ENCODE assay signal across 8 cellular contexts in the genomic region with DNA sequence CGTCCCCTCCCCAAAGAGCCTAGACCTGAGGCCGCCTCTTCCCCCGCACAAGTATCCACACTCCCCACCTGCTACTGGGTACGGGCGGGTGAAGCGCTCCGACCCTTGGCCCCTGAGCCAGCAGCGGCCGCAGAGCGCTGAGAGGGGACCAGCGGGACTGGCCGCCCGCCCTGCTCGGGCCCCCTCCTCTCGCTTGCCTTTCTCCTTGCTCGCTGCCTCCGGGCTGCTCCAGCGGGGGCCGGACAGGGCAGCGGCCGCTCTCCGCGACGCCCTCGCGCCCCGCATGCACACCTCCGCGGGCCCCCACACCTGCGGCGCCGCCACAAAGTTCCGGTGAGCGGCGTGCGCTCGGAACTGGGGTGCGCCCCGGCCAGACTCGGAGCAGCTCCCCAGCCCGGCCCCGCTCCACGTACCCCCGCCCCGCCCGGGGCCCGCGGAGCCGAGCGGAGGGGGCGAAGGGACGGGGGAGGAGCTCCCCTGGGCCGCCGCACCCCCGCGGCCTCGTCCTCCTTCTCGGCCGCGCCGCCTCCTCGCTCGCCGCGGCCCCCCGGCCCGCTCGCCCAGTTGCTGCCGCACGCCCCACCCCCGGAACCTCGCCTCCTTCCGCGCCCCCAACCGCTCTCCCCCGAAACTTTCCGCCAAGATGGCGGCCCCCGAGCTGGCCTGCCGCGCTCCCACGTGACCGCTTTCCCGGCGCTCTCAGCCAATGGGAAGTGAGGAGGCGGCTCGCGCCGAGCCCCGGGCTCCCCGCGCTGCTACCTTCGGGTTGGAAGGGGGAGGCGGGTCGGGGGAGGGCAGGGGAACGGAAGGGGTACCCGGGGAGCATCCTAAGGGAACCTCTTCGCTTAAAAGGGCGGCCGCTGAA. TPM values are rescaled to one million over a fixed set of nuclear protein-coding genes. Genes with fewer than 3 reads are reported as not detected.
DNase-seq lines count a peak whose midpoint lies in the region; ATAC-seq and TF ChIP-seq lines count a peak whose summit lies in the region.

No MANE protein-coding gene starts in this region.

- H3K36me3 Mint-ChIP-seq in CD4-positive, alpha-beta memory T cell, result peaks cover 0 to 26% of the 10 kb centered on the region in 2 donors

- POLR2A ChIA-PET in CD4-positive, alpha-beta memory T cell (lab: Charles Lee; ENCODE audit: partially characterized antibody), result interaction anchor here (0.6 to 0.7 kb wide), 4 partner anchors 8 to 37 kb away, joined by 3 to 4 read pairs (median 3); no protein-coding TSS in a partner anchor

- peak overlapping the region in 1 of 2 experiments; percentile 63 for H2BK12ac ChIP-seq in mesenchymal stem cell (ENCODE audit: low read length in 2 of 2)

- H2BK120ac ChIP-seq in mesenchymal stem cell (ENCODE audit: low read depth, low read length), result peak overlapping the region; percentile 97

- peak overlapping the region; percentile 80 to 89 for H3K4me3 ChIP-seq in CD4-positive, alpha-beta memory T cell (ENCODE audit: low read length in 2 of 2)
- peak overlapping the region; percentile 96 for H3K4me3 ChIP-seq in HL-60 (replicated peaks; ENCODE audit: insufficient read depth, low read length)
- peak overlapping the region; percentile 97 for H3K4me3 ChIP-seq in effector memory CD4-positive, alpha-beta T cell (ENCODE audit: insufficient read depth, low read depth, low read length, poor library complexity, severe bottlenecking)
- H3K4me3 ChIP-seq in mesenchymal stem cell (ENCODE audit: insufficient read depth in 1 of 2, low read depth in 1 of 2, low read length in 2 of 2), result peak overlapping the region; percentile 78 to 94

- under 1% methylated on average over 25 of the region's 100 CpGs for WGBS in mesenchymal stem cell

- CTCF ChIA-PET in CD4-positive, alpha-beta memory T cell (lab: Charles Lee; ENCODE audit: partially characterized antibody), result interaction anchor here (1.6 kb wide), 1 partner anchor 42 kb away, joined by 7 read pairs; no protein-coding TSS in a partner anchor

- peaks cover 0 to 1% (median 0%) of the 10 kb centered on the region in 8 donors for H3K9me3 Mint-ChIP-seq in CD4-positive, alpha-beta memory T cell

- peak overlapping the region; percentile 99 for H4K91ac ChIP-seq in mesenchymal stem cell (ENCODE audit: low read length)

- peak overlapping the region in 1 of 2 experiments; percentile 100 for H3K23ac ChIP-seq in mesenchymal stem cell (ENCODE audit: low read length in 2 of 2)

- peaks cover 2% of the 10 kb centered on the region for H3K36me3 ChIP-seq in CD4-positive, alpha-beta memory T cell (ENCODE audit: insufficient read depth, low read length)
- no peaks in the 10 kb centered on the region for H3K36me3 ChIP-seq in effector memory CD4-positive, alpha-beta T cell (ENCODE audit: control insufficient read depth, insufficient read depth, low read length)
- H3K36me3 ChIP-seq in mesenchymal stem cell (ENCODE audit: control insufficient read depth in 1 of 2, insufficient read depth in 2 of 2, low read depth in 1 of 2, low read length in 2 of 2), result peaks cover 4 to 30% of the 10 kb centered on the region in 2 experiments

- peak overlapping the region; percentile 86 to 99 for H3K18ac ChIP-seq in mesenchymal stem cell (ENCODE audit: low read depth in 1 of 2, low read length in 2 of 2)

- ATAC-seq in GM19467 (IDR thresholded peaks at IDR 0.05; ENCODE audit: unreplicated experiment), result peak; percentile 50

- peaks cover 2 to 8% of the 10 kb centered on the region in 2 donors for H3K27me3 Mint-ChIP-seq in CD4-positive, alpha-beta memory T cell

- peak overlapping the region; percentile 44 for H2AK5ac ChIP-seq in mesenchymal stem cell (ENCODE audit: low read length, severe bottlenecking)

- H3K27ac Mint-ChIP-seq in CD4-positive, alpha-beta memory T cell, result peak overlapping the region; percentile 91 to 98 (median 96)

- peak overlapping the region; percentile 88 to 99 (median 95) for H3K4me3 Mint-ChIP-seq in CD4-positive, alpha-beta memory T cell

- no peak for TF ChIP-seq CTCF in HL-60 (IDR thresholded peaks at IDR 0.05; ENCODE audit: insufficient read depth, low read length)

- no peaks in the 10 kb centered on the region for H3K9me3 ChIP-seq in CD4-positive, alpha-beta memory T cell (ENCODE audit: control insufficient read depth in 1 of 2, low read length in 2 of 2)
- H3K9me3 ChIP-seq in effector memory CD4-positive, alpha-beta T cell (ENCODE audit: control insufficient read depth, low read length), result no peaks in the 10 kb centered on the region
- no peaks in the 10 kb centered on the region for H3K9me3 ChIP-seq in mesenchymal stem cell (ENCODE audit: control insufficient read depth, low read length)

- H3K4me1 Mint-ChIP-seq in CD4-positive, alpha-beta memory T cell, result peaks cover 20 to 48% (median 35%) of the 10 kb centered on the region in 4 donors

- intact Hi-C loops in CD4-positive, alpha-beta memory T cell (cut with micrococcal nuclease), result loop anchor here (1.0 to 2.0 kb wide), 2 partner anchors 159 to 257 kb away; no protein-coding TSS in a partner anchor

- H3K27ac ChIP-seq in CD4-positive, alpha-beta memory T cell (ENCODE audit: low read depth, low read length), result peak overlapping the region; percentile 73
- H3K27ac ChIP-seq in HL-60 (replicated peaks) (peak overlapping the region; percentile 75), mesenchymal stem cell (ENCODE audit: low read length, poor library complexity, severe bottlenecking) (peak overlapping the region; percentile 96)
- peak overlapping the region; percentile 82 for H3K27ac ChIP-seq in effector memory CD4-positive, alpha-beta T cell (ENCODE audit: insufficient read depth, low read length, poor library complexity, severe bottlenecking)

- peak overlapping the region; percentile 96 for H2BK15ac ChIP-seq in mesenchymal stem cell (ENCODE audit: low read depth, poor library complexity, severe bottlenecking)

- H3K4me2 ChIP-seq in mesenchymal stem cell (ENCODE audit: low read length, poor library complexity, severe bottlenecking), result peak overlapping the region; percentile 75

- peak overlapping the region; percentile 69 for H2AFZ ChIP-seq in mesenchymal stem cell (ENCODE audit: low read depth, low read length)

- H3K9ac ChIP-seq in mesenchymal stem cell (ENCODE audit: low read length), result peak overlapping the region; percentile 83

- peak overlapping the region; percentile 86 to 97 for H3K14ac ChIP-seq in mesenchymal stem cell (ENCODE audit: low read length in 2 of 2)

- H3K4ac ChIP-seq in mesenchymal stem cell (ENCODE audit: low read depth in 1 of 2, low read length in 2 of 2), result peak overlapping the region; percentile 78 to 98

- H4K8ac ChIP-seq in mesenchymal stem cell (ENCODE audit: low read length), result peak overlapping the region; percentile 96

- H3K4me1 ChIP-seq in CD4-positive, alpha-beta memory T cell (ENCODE audit: insufficient read depth, low read length), result peaks cover 39% of the 10 kb centered on the region
- H3K4me1 ChIP-seq in effector memory CD4-positive, alpha-beta T cell (ENCODE audit: control insufficient read depth, insufficient read depth, low read length, poor library complexity, severe bottlenecking), result peaks cover 8% of the 10 kb centered on the region
- peaks cover 9% of the 10 kb centered on the region for H3K4me1 ChIP-seq in mesenchymal stem cell (ENCODE audit: control insufficient read depth, insufficient read depth, low read depth, low read length)

- peak overlapping the region; percentile 95 for H2BK5ac ChIP-seq in mesenchymal stem cell (ENCODE audit: low read depth, low read length, poor library complexity, severe bottlenecking)

- H3K79me1 ChIP-seq in mesenchymal stem cell (replicated peaks; ENCODE audit: low read length, poor library complexity, severe bottlenecking), result no peaks in the 10 kb centered on the region

- peak; percentile 83 to 89 (median 87) for DNase-seq in CD4-positive, alpha-beta memory T cell
- peak; percentile 79 to 90 for DNase-seq in HL-60 (ENCODE audit: low read depth in 1 of 2, low spot score in 1 of 2)
- peak; percentile 95 for DNase-seq in NCI-H82 (lab: John Stamatoyannopoulos, UW)
- DNase-seq in activated CD8-positive, alpha-beta memory T cell treated with anti-CD3 and anti-CD28 coated beads for 4 hours (ENCODE audit: low read depth in 2 of 2), result peak; percentile 78 to 81
- peak; percentile 78 to 86 (median 83) for DNase-seq in effector memory CD4-positive, alpha-beta T cell
- DNase-seq in mesenchymal stem cell, result peak; percentile 92
- peak; percentile 84 for DNase-seq in stimulated activated CD8-positive, alpha-beta memory T cell treated with anti-CD3 and anti-CD28 coated beads, Interleukin-12 subunit alpha, Interleukin-12 subunit beta, amount 100 ng/mL, for 24 hours (ENCODE audit: extremely low read depth)

- no peaks in the 10 kb centered on the region for H3K27me3 ChIP-seq in CD4-positive, alpha-beta memory T cell (ENCODE audit: insufficient read depth, low read length)
- H3K27me3 ChIP-seq in HL-60 (ENCODE audit: insufficient read depth, poor library complexity, severe bottlenecking) (peaks cover 4% of the 10 kb centered on the region), mesenchymal stem cell (ENCODE audit: control insufficient read depth in 1 of 2, insufficient read depth in 1 of 2, low read length in 2 of 2) (no peaks in the 10 kb centered on the region)
- H3K27me3 ChIP-seq in effector memory CD4-positive, alpha-beta T cell (replicated peaks; ENCODE audit: control insufficient read depth, insufficient read depth, low read length, poor library complexity, severe bottlenecking), result no peaks in the 10 kb centered on the region

RNA-seq across cellular contexts. Expression of a gene that starts 0.7 kb away (rescaled TPM):
- 10 to 100 TPM; 86.8 to 92.1 TPM for total RNA-seq in CD4-positive, alpha-beta memory T cell
- polyA plus RNA-seq in CD4-positive, alpha-beta memory T cell, result 10 to 100 TPM; 21.4 to 35.5 TPM
- polyA plus RNA-seq in mesenchymal stem cell (2013, experiment 1 of 2), result 41.4 TPM
- polyA plus RNA-seq in mesenchymal stem cell (2013, experiment 2 of 2), result 40.1 TPM

Comparison
In these comparisons a context has a peak if more than half of its experiments do, and no peak if none do; other contexts are left out.
1. Peak in every context shown above with its lines: DNase-seq, ATAC-seq, H3K4me3 ChIP-seq and H3K27ac ChIP-seq.